In genomic region chr2:224405412-224405811, GRCh38 we compare ENCODE assay signal across 14 cellular contexts. TPM values are rescaled to one million over a fixed set of nuclear protein-coding genes. Genes with fewer than 3 reads are reported as not detected.
A peak's percentile ranks its signal among the peaks of the same experiment; 100 is the strongest.
DNase-seq lines count a peak whose midpoint lies in the region; ATAC-seq and TF ChIP-seq lines count a peak whose summit lies in the region.
"Had no signal": no experiment of that assay in that cellular context is flagged by ENCODE, and none has a peak within 500 bp of the region (broad histone marks: within the 10 kb centered on the region; RNA-seq: fewer than 3 reads in every experiment).

No MANE protein-coding gene starts in this region.

- ATAC-seq in GM21576 (IDR thresholded peaks at IDR 0.05; ENCODE audit: unreplicated experiment) (peak; percentile 57), HG03469 (IDR thresholded peaks at IDR 0.05; ENCODE audit: unreplicated experiment) (peak; percentile 61), left colon (no peak)
- ATAC-seq: naive thymus-derived CD8-positive, alpha-beta T cell; right lobe of liver had no signal

- in situ Hi-C loops in G401 (cut with HindIII; ENCODE audit: low sequenced_read_pairs), result no loop called here

- DNase-seq in GM12865 (ENCODE audit: low read depth) (peak; percentile 48), UCSD-AML1 (lab: John Stamatoyannopoulos, UW; ENCODE audit: unreplicated experiment) (peak; percentile 40), foreskin melanocyte (no peak), left colon (no peak), NCI-H524 treated with DMSO at 0.1 percent for 48 hours (lab: John Stamatoyannopoulos, UW) (no peak), G401 (ENCODE audit: low spot score) (no peak)
- DNase-seq: activated naive CD4-positive, alpha-beta T cell treated with anti-CD3 and anti-CD28 coated beads, Interleukin-2, amount 50 U/mL, for 16 hours; caudate nucleus; naive thymus-derived CD8-positive, alpha-beta T cell; right lobe of liver; stimulated activated CD4-positive, alpha-beta T cell treated with anti-CD3 and anti-CD28 coated beads, Interleukin-4, amount 100 ng/mL, for 4 hours had no signal

- H3K4me3 ChIP-seq in GM12865 (ENCODE audit: low read depth, low read length), result no peak overlapping the region
- H3K4me3 ChIP-seq: right lobe of liver had no signal

- intact Hi-C loops in left colon (cut with DNase I, micrococcal nuclease), result no loop called here

- TF ChIP-seq CTCF in GM12865 (IDR thresholded peaks at IDR 0.05; ENCODE audit: insufficient read depth, low read depth, low read length, missing control alignments), result no peak

RNA-seq across cellular contexts. Expression of gene FAM124B, which starts 3.5 kb away (rescaled TPM):
- total RNA-seq in left colon, result under 1 TPM; 0.53 to 0.55 TPM
- total RNA-seq in G401 (2014; rRNA removed; shearing (Covaris generic)), result not detected in 2 replicates
- total RNA-seq: kidney epithelial cell; naive thymus-derived CD8-positive, alpha-beta T cell had no signal

Comparison
In these comparisons a context has a peak if more than half of its experiments do, and no peak if none do; other contexts are left out.
1. DNase-seq: peak in GM12865 (single experiment) and UCSD-AML1 (single experiment); none in foreskin melanocyte (single experiment), left colon (0 of 2), NCI-H524 treated with DMSO at 0.1 percent for 48 hours (single experiment) and G401 (single experiment).